In the genomic region with DNA sequence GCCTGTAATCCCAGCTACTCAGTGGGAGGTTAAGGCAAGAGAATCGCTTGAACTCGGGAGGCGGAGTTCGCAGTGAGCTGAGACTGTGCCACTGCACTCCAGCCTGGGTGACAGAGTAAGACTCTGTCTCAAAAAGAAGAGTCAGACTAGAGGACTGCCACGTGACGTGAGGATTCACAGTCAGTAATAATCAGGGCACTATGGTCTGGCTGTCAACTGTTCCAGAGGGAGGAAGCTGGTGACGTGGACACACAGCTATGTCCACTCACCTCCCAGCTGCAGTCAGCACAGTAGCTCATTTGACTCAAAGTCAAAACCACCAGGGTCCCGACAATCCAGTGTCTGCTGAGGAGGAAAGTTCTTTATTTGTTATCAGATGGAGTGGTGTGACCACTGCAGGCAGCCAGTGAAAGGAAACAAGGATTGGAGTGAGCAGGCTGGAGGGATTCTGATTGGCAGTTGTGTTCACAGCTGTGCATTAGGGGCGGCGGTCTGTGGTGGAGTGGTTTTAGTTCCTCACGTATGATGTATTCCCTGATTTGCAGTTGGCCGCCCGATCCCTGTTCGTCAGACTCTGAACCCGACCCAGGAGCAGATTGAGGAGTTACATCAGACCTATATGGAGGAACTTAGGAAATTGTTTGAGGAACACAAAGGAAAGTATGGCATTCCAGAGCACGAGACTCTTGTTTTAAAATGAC, we compare ENCODE assay signal across 9 cellular contexts. TPM values are rescaled to one million over a fixed set of nuclear protein-coding genes. Genes with fewer than 3 reads are reported as not detected.
DNase-seq lines count a peak whose midpoint lies in the region; ATAC-seq and TF ChIP-seq lines count a peak whose summit lies in the region.
"Had no signal": no experiment of that assay in that cellular context is flagged by ENCODE, and none has a peak within 500 bp of the region (broad histone marks: within the 10 kb centered on the region; RNA-seq: fewer than 3 reads in every experiment).

No MANE protein-coding gene starts in this region.

- TF ChIP-seq CTCF in Peyer's patch (IDR thresholded peaks at IDR 0.05), result no peak

- H3K14ac ChIP-seq in mesenchymal stem cell (ENCODE audit: low read length in 2 of 2), result no peak overlapping the region

- H2AFZ ChIP-seq in mesenchymal stem cell (ENCODE audit: low read depth, low read length), result peak overlapping the region; percentile 18

- no peak overlapping the region for H2AK5ac ChIP-seq in mesenchymal stem cell (ENCODE audit: low read length, severe bottlenecking)

- no peak overlapping the region for H3K27ac Mint-ChIP-seq in activated CD4-positive, alpha-beta T cell treated with anti-CD3 and anti-CD28 coated beads for 36 hours
- no peak overlapping the region for H3K27ac Mint-ChIP-seq in effector memory CD8-positive, alpha-beta T cell

- no peak overlapping the region for H2BK120ac ChIP-seq in mesenchymal stem cell (ENCODE audit: low read depth, low read length)

- WGBS in mesenchymal stem cell, result 32% methylated on average over 15 of the region's 16 CpGs

- peak overlapping the region in 1 of 2 experiments; percentile 61 for H3K4ac ChIP-seq in mesenchymal stem cell (ENCODE audit: low read depth in 1 of 2, low read length in 2 of 2)

- no peaks in the 10 kb centered on the region for H3K9me3 Mint-ChIP-seq in activated CD4-positive, alpha-beta T cell treated with anti-CD3 and anti-CD28 coated beads for 36 hours (ENCODE audit: low read depth)
- no peaks in the 10 kb centered on the region for H3K9me3 Mint-ChIP-seq in effector memory CD8-positive, alpha-beta T cell

- intact Hi-C loops in activated CD4-positive, alpha-beta T cell treated with anti-CD3 and anti-CD28 coated beads for 36 hours (cut with DNase I, micrococcal nuclease), result loop anchor here in 1 of 2 experiments (2.0 to 5.0 kb wide), 2 partner anchors 78 to 103 kb away; no protein-coding TSS in a partner anchor

- peak overlapping the region in 1 of 2 experiments; percentile 4 for H3K18ac ChIP-seq in mesenchymal stem cell (ENCODE audit: low read depth in 1 of 2, low read length in 2 of 2)

- H3K27ac ChIP-seq in Peyer's patch (peak overlapping the region in 3 of 4 donors; percentile 5 to 54 (median 27)), mesenchymal stem cell (ENCODE audit: low read length, poor library complexity, severe bottlenecking) (peak overlapping the region; percentile 88)

- no peak overlapping the region for H3K4me3 Mint-ChIP-seq in activated CD4-positive, alpha-beta T cell treated with anti-CD3 and anti-CD28 coated beads for 36 hours
- no peak overlapping the region for H3K4me3 Mint-ChIP-seq in effector memory CD8-positive, alpha-beta T cell

- H3K9ac ChIP-seq in mesenchymal stem cell (ENCODE audit: low read length), result peak overlapping the region; percentile 80

- no peak overlapping the region for H3K23ac ChIP-seq in mesenchymal stem cell (ENCODE audit: low read length in 2 of 2)

- H4K91ac ChIP-seq in mesenchymal stem cell (ENCODE audit: low read length), result peak overlapping the region; percentile 85

- no peaks in the 10 kb centered on the region for H3K36me3 Mint-ChIP-seq in activated CD4-positive, alpha-beta T cell treated with anti-CD3 and anti-CD28 coated beads for 36 hours (ENCODE audit: low read depth)
- H3K36me3 Mint-ChIP-seq in effector memory CD8-positive, alpha-beta T cell (ENCODE audit: insufficient read depth), result no peaks in the 10 kb centered on the region

- peaks cover 0 to 9% (median 2%) of the 10 kb centered on the region in 4 donors for H3K4me1 ChIP-seq in Peyer's patch
- peaks cover 9% of the 10 kb centered on the region for H3K4me1 ChIP-seq in mesenchymal stem cell (ENCODE audit: control insufficient read depth, insufficient read depth, low read depth, low read length)

- peak overlapping the region; percentile 17 for H3K4me2 ChIP-seq in mesenchymal stem cell (ENCODE audit: low read length, poor library complexity, severe bottlenecking)

- H4K8ac ChIP-seq in mesenchymal stem cell (ENCODE audit: low read length), result no peak overlapping the region

- peaks cover 22% of the 10 kb centered on the region for H3K27me3 Mint-ChIP-seq in activated CD4-positive, alpha-beta T cell treated with anti-CD3 and anti-CD28 coated beads for 36 hours
- peaks cover 55 to 89% of the 10 kb centered on the region in 2 donors for H3K27me3 Mint-ChIP-seq in effector memory CD8-positive, alpha-beta T cell

- H2BK12ac ChIP-seq in mesenchymal stem cell (ENCODE audit: low read length in 2 of 2), result peak overlapping the region; percentile 10 to 14

- peak; percentile 23 for DNase-seq in activated CD4-positive, alpha-beta T cell treated with anti-CD3 and anti-CD28 coated beads for 36 hours
- no peak for DNase-seq in activated CD4-positive, alpha-beta T cell treated with anti-CD3 and anti-CD28 coated beads, Interleukin-2, amount 50 U/mL, for 4 hours
- DNase-seq in Peyer's patch (peak; percentile 22 to 72 (median 60)), mesenchymal stem cell (peak; percentile 100), NCI-H128 (lab: John Stamatoyannopoulos, UW; ENCODE audit: unreplicated experiment) (no peak)
- DNase-seq in effector memory CD8-positive, alpha-beta T cell, result no peak

- no peaks in the 10 kb centered on the region for H3K9me3 ChIP-seq in Peyer's patch
- no peaks in the 10 kb centered on the region for H3K9me3 ChIP-seq in mesenchymal stem cell (ENCODE audit: control insufficient read depth, low read length)

- peaks cover 12% of the 10 kb centered on the region for H3K4me1 Mint-ChIP-seq in activated CD4-positive, alpha-beta T cell treated with anti-CD3 and anti-CD28 coated beads for 36 hours
- H3K4me1 Mint-ChIP-seq in effector memory CD8-positive, alpha-beta T cell (ENCODE audit: low read depth in 2 of 2), result peaks cover 4 to 7% of the 10 kb centered on the region in 2 donors

- H3K27me3 ChIP-seq in Peyer's patch (no peaks in the 10 kb centered on the region), mesenchymal stem cell (ENCODE audit: control insufficient read depth in 1 of 2, insufficient read depth in 1 of 2, low read length in 2 of 2) (no peaks in the 10 kb centered on the region)

- H2BK15ac ChIP-seq in mesenchymal stem cell (ENCODE audit: low read depth, poor library complexity, severe bottlenecking), result no peak overlapping the region

- POLR2A ChIA-PET in activated CD4-positive, alpha-beta T cell treated with anti-CD3 and anti-CD28 coated beads for 36 hours (lab: Charles Lee), result interaction anchor here (0.7 kb wide), 1 partner anchor 1144 kb away, joined by 10 read pairs; no protein-coding TSS in a partner anchor

- no peak overlapping the region for H2BK5ac ChIP-seq in mesenchymal stem cell (ENCODE audit: low read depth, low read length, poor library complexity, severe bottlenecking)

- CTCF ChIA-PET in activated CD4-positive, alpha-beta T cell treated with anti-CD3 and anti-CD28 coated beads for 36 hours (lab: Charles Lee), result interaction anchor here (0.6 to 1.9 kb wide), 20 partner anchors 8 to 249 kb away, joined by 3 to 13 read pairs (median 4); no protein-coding TSS in a partner anchor

- H3K79me1 ChIP-seq in mesenchymal stem cell (replicated peaks; ENCODE audit: low read length, poor library complexity, severe bottlenecking), result no peaks in the 10 kb centered on the region

- H3K36me3 ChIP-seq in Peyer's patch (no peaks in the 10 kb centered on the region), mesenchymal stem cell (ENCODE audit: control insufficient read depth in 1 of 2, insufficient read depth in 2 of 2, low read depth in 1 of 2, low read length in 2 of 2) (no peaks in the 10 kb centered on the region)

- H3K4me3 ChIP-seq in Peyer's patch (peak overlapping the region in 1 of 4 donors; percentile 27), mesenchymal stem cell (ENCODE audit: insufficient read depth in 1 of 2, low read depth in 1 of 2, low read length in 2 of 2) (peak overlapping the region in 1 of 2 experiments; percentile 56)

- TF ChIP-seq POLR2A in Peyer's patch (IDR thresholded peaks at IDR 0.05), result no peak

- ATAC-seq in activated CD4-positive, alpha-beta T cell treated with anti-CD3 and anti-CD28 coated beads for 36 hours, result peak; percentile 27
- ATAC-seq in HG03095 (IDR thresholded peaks at IDR 0.05; ENCODE audit: unreplicated experiment) (peak; percentile 61), HG02588 (IDR thresholded peaks at IDR 0.05; ENCODE audit: unreplicated experiment) (no peak)
- peak; percentile 12 for ATAC-seq in effector memory CD8-positive, alpha-beta T cell (replicated peaks)

RNA-seq across cellular contexts. Expression of a gene that starts 37.9 kb away (rescaled TPM):
- total RNA-seq in activated CD4-positive, alpha-beta T cell treated with anti-CD3 and anti-CD28 coated beads for 36 hours, result not detected
- not detected for total RNA-seq in Peyer's patch
- not detected for polyA plus RNA-seq in mesenchymal stem cell (2013, experiment 1 of 2)
- polyA plus RNA-seq in mesenchymal stem cell (2013, experiment 2 of 2), result not detected
- total RNA-seq: epithelial cell of proximal tubule had no signal

RNA-seq across cellular contexts. Expression of a gene that starts 53.4 kb away (rescaled TPM):
- total RNA-seq in activated CD4-positive, alpha-beta T cell treated with anti-CD3 and anti-CD28 coated beads for 36 hours, result 10 to 100 TPM; 56.3 to 58.5 TPM
- 10 to 100 TPM in 3 of 4 donors, 1 to 10 TPM in 1; 8.6 to 14.9 (median 11.7) TPM for total RNA-seq in Peyer's patch
- 21.5 TPM for polyA plus RNA-seq in mesenchymal stem cell (2013, experiment 1 of 2)
- 21.9 TPM for polyA plus RNA-seq in mesenchymal stem cell (2013, experiment 2 of 2)

Comparison
In these comparisons a context has a peak if more than half of its experiments do, and no peak if none do; other contexts are left out.
1. DNase-seq: peak in activated CD4-positive, alpha-beta T cell treated with anti-CD3 and anti-CD28 coated beads for 36 hours (single experiment), Peyer's patch (3 of 3) and mesenchymal stem cell (single experiment); none in activated CD4-positive, alpha-beta T cell treated with anti-CD3 and anti-CD28 coated beads, Interleukin-2, amount 50 U/mL, for 4 hours (0 of 2), effector memory CD8-positive, alpha-beta T cell (0 of 3) and NCI-H128 (single experiment).